Comparison of ENCODE assay signal across 1 cellular context in genomic region chr14:51651388-51652167, GRCh38.
TF ChIP-seq lines count a peak whose summit lies in the region.

Gene FRMD6 (plus strand): TSS chr14:51651910. CDS start chr14:51689837, 37,927 bp downstream.

TF ChIP-seq in HepG2, 621 proteins besides CTCF, POLR2A, EP300 and RAD21 (continued from another document and continues in another):
- TF ChIP-seq ZNF597 (CRISPR knock-in tag; IDR thresholded peaks at IDR 0.05) (no peak), PLSCR1 (CRISPR knock-in tag; IDR thresholded peaks at IDR 0.05; ENCODE audit: borderline replicate concordance) (no peak), HMGXB3 (CRISPR knock-in tag; IDR thresholded peaks at IDR 0.05; ENCODE audit: borderline replicate concordance) (no peak), PATZ1 (CRISPR knock-in tag; IDR thresholded peaks at IDR 0.05) (peak; percentile 34), ZNF780A (CRISPR knock-in tag; IDR thresholded peaks at IDR 0.05) (no peak), ZNF274 (CRISPR knock-in tag; IDR thresholded peaks at IDR 0.05) (no peak; the same call in 1 of the 2 replicates), HNRNPL (IDR thresholded peaks at IDR 0.05; ENCODE audit: low read depth, low read length) (no peak), ZNF263 (CRISPR knock-in tag; IDR thresholded peaks at IDR 0.05) (no peak), BCL3 (CRISPR knock-in tag; IDR thresholded peaks at IDR 0.05) (0 out of 2 replicates have a peak, but pooled peaks have one; percentile 10), ZNF101 (CRISPR knock-in tag; IDR thresholded peaks at IDR 0.05; ENCODE audit: borderline replicate concordance, low read depth) (no peak), RFX3 (CRISPR knock-in tag; IDR thresholded peaks at IDR 0.05) (no peak), ATF3 (CRISPR knock-in tag; IDR thresholded peaks at IDR 0.05) (no peak), ZNF180 (CRISPR knock-in tag; IDR thresholded peaks at IDR 0.05; ENCODE audit: borderline replicate concordance, low read depth) (no peak), IRF2 (CRISPR knock-in tag; IDR thresholded peaks at IDR 0.05) (0 out of 2 replicates have a peak, but pooled peaks have one; percentile 17), NFATC3 (CRISPR knock-in tag; IDR thresholded peaks at IDR 0.05) (no peak), ZNF629 (CRISPR knock-in tag; conservative IDR thresholded peaks at IDR 0.05) (no peak), HOXA5 (CRISPR knock-in tag; IDR thresholded peaks at IDR 0.05) (0 out of 2 replicates have a peak, but pooled peaks have one; percentile 18), ATF2 (CRISPR knock-in tag; IDR thresholded peaks at IDR 0.05) (no peak), ZBTB20 (CRISPR knock-in tag; IDR thresholded peaks at IDR 0.05; ENCODE audit: borderline replicate concordance, low read depth) (no peak; the same call in 1 of the 2 replicates), SIN3A (IDR thresholded peaks at IDR 0.05; ENCODE audit: borderline replicate concordance, low read depth, low read length) (no peak), TAF1 (CRISPR knock-in tag; IDR thresholded peaks at IDR 0.05) (peak; percentile 83), MLX (CRISPR knock-in tag; IDR thresholded peaks at IDR 0.05) (no peak), THAP7 (CRISPR knock-in tag; IDR thresholded peaks at IDR 0.05) (no peak), ELK4 (CRISPR knock-in tag; IDR thresholded peaks at IDR 0.05; ENCODE audit: borderline replicate concordance) (no peak), AGO1 (IDR thresholded peaks at IDR 0.05; ENCODE audit: low read depth, low read length, poor library complexity, severe bottlenecking) (no peak), RORA (CRISPR knock-in tag; IDR thresholded peaks at IDR 0.05) (no peak), ZNF598 (CRISPR knock-in tag; IDR thresholded peaks at IDR 0.05; ENCODE audit: borderline replicate concordance) (no peak), RBFOX2 (IDR thresholded peaks at IDR 0.05; ENCODE audit: low read depth, low read length) (peak; percentile 74), YEATS4 (CRISPR knock-in tag; IDR thresholded peaks at IDR 0.05; ENCODE audit: borderline replicate concordance) (0 out of 2 replicates have a peak, but pooled peaks have one; percentile 11), ZNF343 (CRISPR knock-in tag; IDR thresholded peaks at IDR 0.05) (peak; percentile 47; the same call in 1 of the 2 replicates), ZNF446 (CRISPR knock-in tag; IDR thresholded peaks at IDR 0.05) (no peak), KLF12 (CRISPR knock-in tag; IDR thresholded peaks at IDR 0.05; ENCODE audit: borderline replicate concordance) (0 out of 2 replicates have a peak, but pooled peaks have one; percentile 10), ATF5 (CRISPR knock-in tag; IDR thresholded peaks at IDR 0.05; ENCODE audit: low read depth) (no peak), TGIF2 (CRISPR knock-in tag; IDR thresholded peaks at IDR 0.05) (no peak; the same call in 1 of the 2 replicates), NR1H2 (CRISPR knock-in tag; IDR thresholded peaks at IDR 0.05; ENCODE audit: borderline replicate concordance, low read depth) (0 out of 2 replicates have a peak, but pooled peaks have one; percentile 14), CREB3 (CRISPR knock-in tag; IDR thresholded peaks at IDR 0.05) (0 out of 2 replicates have a peak, but pooled peaks have one; percentile 32), BHLHE40 (IDR thresholded peaks at IDR 0.05; ENCODE audit: low read length) (peak; percentile 94), HOXA9 (CRISPR knock-in tag; IDR thresholded peaks at IDR 0.05; ENCODE audit: borderline replicate concordance) (no peak), AKAP8 (CRISPR knock-in tag; IDR thresholded peaks at IDR 0.05) (no peak), CBFB (CRISPR knock-in tag; IDR thresholded peaks at IDR 0.05) (peak; percentile 15; the same call in 1 of the 2 replicates), GABPB1 (CRISPR knock-in tag; IDR thresholded peaks at IDR 0.05) (peak; percentile 53; the same call in 1 of the 2 replicates), CHD2 (IDR thresholded peaks at IDR 0.05; ENCODE audit: low read depth, low read length) (0 out of 2 replicates have a peak, but pooled peaks have one; percentile 28)
